12 cellular contexts compared by ENCODE assay signal in genomic region chr15:60647246-60647645, GRCh38.
"Had no signal": no experiment of that assay in that cellular context is flagged by ENCODE, and none has a peak within 500 bp of the region (broad histone marks: within the 10 kb centered on the region; RNA-seq: fewer than 3 reads in every experiment).

No MANE protein-coding gene starts in this region.

- FAIRE-seq: pancreas had no signal

- ATAC-seq: pancreas had no signal

- H3K27ac ChIP-seq: coronary artery, esophagus muscularis mucosa, pancreas, sigmoid colon, tibial artery, vagina had no signal

- H3K4me3 ChIP-seq: coronary artery, esophagus muscularis mucosa, pancreas, sigmoid colon, tibial artery, vagina had no signal

- H3K36me3 ChIP-seq: esophagus muscularis mucosa, pancreas, sigmoid colon, tibial artery, vagina had no signal

- H3K4me1 ChIP-seq: pancreas, tibial artery had no signal

- DNase-seq: activated CD4-positive, alpha-beta T cell treated with anti-CD3 and anti-CD28 coated beads, Interleukin-2, amount 10 ng/mL, durations not matched to agents 7 days and 5 days; activated CD4-positive, CD25-positive, alpha-beta regulatory T cell; activated naive CD4-positive, alpha-beta T cell treated with Interleukin-2 at 50 U/mL for 16 hours; kidney glomerular epithelial cell; pancreas; sigmoid colon; stimulated activated CD4-positive, alpha-beta T cell treated with anti-CD3 and anti-CD28 coated beads, Interleukin-12 subunit alpha, Interleukin-12 subunit beta, amount 100 ng/mL, for 4 hours; stimulated activated CD4-positive, alpha-beta T cell treated with anti-CD3 and anti-CD28 coated beads, Interleukin-2, amount 100 ng/mL, for 24 hours; tibial artery had no signal

- H3K9me3 ChIP-seq: esophagus muscularis mucosa, pancreas, sigmoid colon, tibial artery, vagina had no signal

- H3K27me3 ChIP-seq: esophagus muscularis mucosa, pancreas, sigmoid colon, tibial artery, vagina had no signal
